ENCODE assay signal across 16 cellular contexts in the genomic region with DNA sequence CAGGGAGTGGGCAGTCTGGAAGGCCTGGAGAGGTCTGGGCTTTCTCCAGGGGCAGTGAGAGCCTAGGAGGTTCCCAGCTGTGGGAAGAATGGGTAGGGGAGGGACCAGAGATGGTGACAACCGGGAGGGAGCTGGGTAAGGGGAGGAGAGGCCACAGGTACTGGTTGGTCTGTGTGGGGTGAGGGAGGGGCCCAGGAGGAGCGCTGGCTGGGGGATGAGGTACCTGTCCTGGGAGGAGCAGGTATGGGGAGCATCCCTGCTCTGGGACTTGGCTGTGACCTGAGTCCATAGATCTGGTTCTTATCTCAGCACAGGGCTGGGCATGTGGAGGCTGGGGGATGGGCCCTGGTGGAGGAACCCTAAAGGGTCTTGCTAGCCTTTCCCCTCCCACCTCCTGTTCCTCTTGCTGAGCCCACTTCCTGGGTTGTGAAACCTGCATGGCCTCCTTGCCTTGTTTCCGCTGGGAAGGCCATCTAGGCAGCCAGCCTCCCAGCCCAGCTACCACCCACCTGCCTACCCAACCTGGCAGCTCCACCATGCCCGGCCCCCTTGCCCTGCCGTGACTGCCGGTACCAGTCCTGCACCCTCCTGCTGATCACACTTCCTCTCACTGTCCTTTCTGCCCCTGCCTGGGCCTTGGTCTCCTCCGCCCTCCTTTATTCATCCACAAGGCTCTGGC. TPM values are rescaled to one million over a fixed set of nuclear protein-coding genes. Genes with fewer than 3 reads are reported as not detected.
DNase-seq lines count a peak whose midpoint lies in the region; ATAC-seq and TF ChIP-seq lines count a peak whose summit lies in the region.
"Had no signal": no experiment of that assay in that cellular context is flagged by ENCODE, and none has a peak within 500 bp of the region (broad histone marks: within the 10 kb centered on the region; RNA-seq: fewer than 3 reads in every experiment).

No MANE protein-coding gene starts in this region.

- H3K4me1 ChIP-seq in OCI-LY1 (ENCODE audit: insufficient read depth, low read length, severe bottlenecking) (peaks cover 49% of the 10 kb centered on the region), endodermal cell (ENCODE audit: control insufficient read depth, insufficient read depth, low read length) (no peaks in the 10 kb centered on the region), subcutaneous abdominal adipose tissue (ENCODE audit: control insufficient read depth in 5 of 5, insufficient read depth in 5 of 5, low read length in 5 of 5) (peaks cover 12 to 94% (median 78%) of the 10 kb centered on the region in 5 donors)

- H4K20me1 ChIP-seq in OCI-LY1 (ENCODE audit: insufficient read depth, low read length) = no peaks in the 10 kb centered on the region

- ATAC-seq in activated T-cell treated with anti-CD3 and anti-CD28 coated beads, Interleukin-2, amount 50 U/mL, for 72 hours (replicated peaks in 1 of 2) = no peak
- ATAC-seq in GM18517 (IDR thresholded peaks at IDR 0.05; ENCODE audit: unreplicated experiment) (no peak), HG02763 (IDR thresholded peaks at IDR 0.05; ENCODE audit: unreplicated experiment) (no peak), HG02610 (IDR thresholded peaks at IDR 0.05; ENCODE audit: unreplicated experiment) (no peak)
- ATAC-seq: left ventricle myocardium superior had no signal

- no peaks in the 10 kb centered on the region for H3K9me3 Mint-ChIP-seq in activated T-cell treated with anti-CD3 and anti-CD28 coated beads, Interleukin-2, amount 50 U/mL, for 24 hours
- no peaks in the 10 kb centered on the region for H3K9me3 Mint-ChIP-seq in activated T-cell treated with anti-CD3 and anti-CD28 coated beads, Interleukin-2, amount 50 U/mL, for 72 hours
- no peaks in the 10 kb centered on the region for H3K9me3 Mint-ChIP-seq in endodermal cell

- H3K27ac Mint-ChIP-seq in activated T-cell treated with anti-CD3 and anti-CD28 coated beads, Interleukin-2, amount 50 U/mL, for 24 hours = peak overlapping the region; percentile 14
- no peak overlapping the region for H3K27ac Mint-ChIP-seq in activated T-cell treated with anti-CD3 and anti-CD28 coated beads, Interleukin-2, amount 50 U/mL, for 72 hours
- peak overlapping the region; percentile 32 for H3K27ac Mint-ChIP-seq in endodermal cell

- H3K27ac ChIP-seq in OCI-LY1 (ENCODE audit: low read depth, low read length, poor library complexity, severe bottlenecking) (peak overlapping the region; percentile 2), endodermal cell (ENCODE audit: low read depth, low read length) (peak overlapping the region; percentile 41), subcutaneous abdominal adipose tissue (ENCODE audit: low read depth, low read length) (no peak overlapping the region)
- H3K27ac ChIP-seq: coronary artery, thoracic aorta had no signal

- H3F3A ChIP-seq in OCI-LY1 (ENCODE audit: insufficient read depth, low read length) = no peaks in the 10 kb centered on the region

- TF ChIP-seq CTCF in OCI-LY1 (IDR thresholded peaks at IDR 0.05; ENCODE audit: low read length) = no peak
- TF ChIP-seq CTCF in endodermal cell (conservative IDR thresholded peaks at IDR 0.05) = no peak

- H3K4me3 ChIP-seq in OCI-LY1 (ENCODE audit: low read depth, low read length, poor library complexity, severe bottlenecking) (no peak overlapping the region), endodermal cell (ENCODE audit: low read length) (no peak overlapping the region), subcutaneous abdominal adipose tissue (ENCODE audit: low read depth in 1 of 5, low read length in 5 of 5) (no peak overlapping the region)
- H3K4me3 ChIP-seq: adrenal gland, coronary artery, skin epidermis, thoracic aorta had no signal

- H3K79me2 ChIP-seq in OCI-LY1 (ENCODE audit: insufficient read depth, low read length) = no peaks in the 10 kb centered on the region

- H3K4me3 Mint-ChIP-seq in activated T-cell treated with anti-CD3 and anti-CD28 coated beads, Interleukin-2, amount 50 U/mL, for 24 hours = no peak overlapping the region
- no peak overlapping the region for H3K4me3 Mint-ChIP-seq in activated T-cell treated with anti-CD3 and anti-CD28 coated beads, Interleukin-2, amount 50 U/mL, for 72 hours
- no peak overlapping the region for H3K4me3 Mint-ChIP-seq in endodermal cell

- WGBS in endodermal cell (ENCODE audit: insufficient coverage in 1 of 2, insufficient read length in 1 of 2), 2 experiments = 0 to 62% methylated on average over 1 to 7 of the region's 7 CpGs

- H3K27me3 ChIP-seq in OCI-LY1 (ENCODE audit: insufficient read depth, low read length) (no peaks in the 10 kb centered on the region), endodermal cell (ENCODE audit: control insufficient read depth, insufficient read depth, low read length, poor library complexity, severe bottlenecking) (no peaks in the 10 kb centered on the region), subcutaneous abdominal adipose tissue (ENCODE audit: control insufficient read depth in 5 of 5, insufficient read depth in 4 of 5, low read length in 5 of 5) (no peaks in the 10 kb centered on the region)
- H3K27me3 ChIP-seq: adrenal gland had no signal

- H3K36me3 Mint-ChIP-seq in activated T-cell treated with anti-CD3 and anti-CD28 coated beads, Interleukin-2, amount 50 U/mL, for 24 hours (ENCODE audit: low read depth) = peaks cover 6% of the 10 kb centered on the region
- H3K36me3 Mint-ChIP-seq in activated T-cell treated with anti-CD3 and anti-CD28 coated beads, Interleukin-2, amount 50 U/mL, for 72 hours (ENCODE audit: insufficient read depth in 2 of 2) = no peaks in the 10 kb centered on the region
- peaks cover 4% of the 10 kb centered on the region for H3K36me3 Mint-ChIP-seq in endodermal cell (ENCODE audit: low read depth)

- H3K27me3 Mint-ChIP-seq in activated T-cell treated with anti-CD3 and anti-CD28 coated beads, Interleukin-2, amount 50 U/mL, for 24 hours = no peaks in the 10 kb centered on the region
- no peaks in the 10 kb centered on the region for H3K27me3 Mint-ChIP-seq in activated T-cell treated with anti-CD3 and anti-CD28 coated beads, Interleukin-2, amount 50 U/mL, for 72 hours (ENCODE audit: low read depth)
- H3K27me3 Mint-ChIP-seq in endodermal cell (ENCODE audit: insufficient read depth) = no peaks in the 10 kb centered on the region

- no peak overlapping the region for H3K4me2 ChIP-seq in OCI-LY1 (ENCODE audit: low read length)

- peaks cover 7% of the 10 kb centered on the region; the same call in 1 of the 2 replicates for H3K36me3 ChIP-seq in OCI-LY1 (ENCODE audit: insufficient read depth, low read length)
- no peaks in the 10 kb centered on the region for H3K36me3 ChIP-seq in endodermal cell (ENCODE audit: control insufficient read depth, insufficient read depth, low read length)
- peaks cover 0 to 53% (median 40%) of the 10 kb centered on the region in 5 donors for H3K36me3 ChIP-seq in subcutaneous abdominal adipose tissue (ENCODE audit: control insufficient read depth in 5 of 5, insufficient read depth in 5 of 5, low read length in 5 of 5)
- H3K36me3 ChIP-seq: adrenal gland had no signal

- no peak for DNase-seq in activated T-cell treated with anti-CD3 and anti-CD28 coated beads, Interleukin-2, amount 50 U/mL, for 24 hours
- no peak for DNase-seq in activated T-cell treated with anti-CD3 and anti-CD28 coated beads, Interleukin-2, amount 50 U/mL, for 72 hours
- peak; percentile 86 for DNase-seq in endodermal cell
- DNase-seq: adrenal gland, left ventricle myocardium superior, NCI-H1694, NCI-H526 treated with DMSO at 0.1 percent for 48 hours had no signal

- H3K9ac ChIP-seq in OCI-LY1 (ENCODE audit: low read length) (no peak overlapping the region), endodermal cell (ENCODE audit: extremely low read depth, low read length, poor library complexity, severe bottlenecking) (no peak overlapping the region), subcutaneous abdominal adipose tissue (ENCODE audit: low read length in 5 of 5) (peak overlapping the region in 3 of 5 donors; percentile 21 to 63 (median 24))

- no peaks in the 10 kb centered on the region for H3K9me2 ChIP-seq in OCI-LY1 (ENCODE audit: low read depth, low read length)

- peaks cover 36% of the 10 kb centered on the region for H3K4me1 Mint-ChIP-seq in activated T-cell treated with anti-CD3 and anti-CD28 coated beads, Interleukin-2, amount 50 U/mL, for 24 hours (ENCODE audit: low read depth)
- H3K4me1 Mint-ChIP-seq in activated T-cell treated with anti-CD3 and anti-CD28 coated beads, Interleukin-2, amount 50 U/mL, for 72 hours (ENCODE audit: low read depth) = peaks cover 38% of the 10 kb centered on the region
- peaks cover 22% of the 10 kb centered on the region for H3K4me1 Mint-ChIP-seq in endodermal cell

- H2AFZ ChIP-seq in OCI-LY1 (ENCODE audit: low read length) = no peak overlapping the region

- no peaks in the 10 kb centered on the region for H3K9me3 ChIP-seq in OCI-LY1 (ENCODE audit: low read length)
- H3K9me3 ChIP-seq in endodermal cell (ENCODE audit: control insufficient read depth, low read length) = no peaks in the 10 kb centered on the region
- H3K9me3 ChIP-seq in subcutaneous abdominal adipose tissue (ENCODE audit: control insufficient read depth in 5 of 5, low read length in 5 of 5) = no peaks in the 10 kb centered on the region
- H3K9me3 ChIP-seq: adrenal gland, thoracic aorta had no signal

RNA-seq across cellular contexts. Expression of gene PRKCD, which starts 11.0 kb away (rescaled TPM):
- total RNA-seq in activated T-cell treated with anti-CD3 and anti-CD28 coated beads, Interleukin-2, amount 50 U/mL, for 72 hours = 10 to 100 TPM; 24.2 to 27.2 TPM
- total RNA-seq in endodermal cell = 10 to 100 TPM; 19.9 to 26.6 TPM
- 14.3 TPM for polyA plus RNA-seq in endodermal cell (2013, experiment 1 of 2)
- 15.7 TPM for polyA plus RNA-seq in endodermal cell (2013, experiment 2 of 2)
- polyA plus RNA-seq: neural cell had no signal

RNA-seq across cellular contexts. Expression of gene RFT1, which starts 41.7 kb away (rescaled TPM):
- total RNA-seq in activated T-cell treated with anti-CD3 and anti-CD28 coated beads, Interleukin-2, amount 50 U/mL, for 72 hours = 10 to 100 TPM; 26.6 to 29.9 TPM
- total RNA-seq in endodermal cell = 10 to 100 TPM; 29.3 to 35.2 TPM
- polyA plus RNA-seq in endodermal cell (2013, experiment 1 of 2) = 27.5 TPM
- polyA plus RNA-seq in endodermal cell (2013, experiment 2 of 2) = 22.1 TPM

Comparison
In these comparisons a context has a peak if more than half of its experiments do, and no peak if none do; other contexts are left out.
1. H3K9ac ChIP-seq: peak in subcutaneous abdominal adipose tissue (3 of 5); none in OCI-LY1 (single experiment) and endodermal cell (single experiment).